19 cellular contexts compared by ENCODE assay signal in the genomic region with DNA sequence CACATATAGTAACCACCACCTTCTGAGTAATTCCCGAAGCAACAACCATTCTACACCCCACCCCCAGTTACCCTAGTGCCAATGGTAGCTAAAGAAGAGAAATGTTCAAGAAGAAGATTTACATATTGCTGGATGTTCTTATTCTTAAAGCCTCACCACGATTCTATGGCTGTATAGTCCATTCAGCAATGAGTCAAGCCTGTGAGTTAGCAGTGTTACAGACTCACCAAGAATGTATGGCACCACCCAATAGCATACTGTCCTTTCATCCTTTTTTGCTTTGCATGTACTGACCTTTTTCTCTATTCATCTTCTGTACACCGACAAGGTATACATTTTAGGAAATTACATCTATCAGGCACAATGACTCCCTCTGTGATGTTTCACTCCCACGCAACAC.
"Had no signal": no experiment of that assay in that cellular context is flagged by ENCODE, and none has a peak within 500 bp of the region (broad histone marks: within the 10 kb centered on the region; RNA-seq: fewer than 3 reads in every experiment).

No MANE protein-coding gene starts in this region.

- H3K4me3 ChIP-seq: gastrocnemius medialis, heart right ventricle, tibial nerve, uterus had no signal

- DNase-seq: activated B cell treated with CpG ODN at 0.5 μM for 24 hours; activated CD4-positive, alpha-beta T cell treated with anti-CD3 and anti-CD28 coated beads, Interleukin-2, amount 10 ng/mL, durations not matched to agents 7 days and 5 days; activated CD8-positive, alpha-beta memory T cell treated with anti-CD3 and anti-CD28 coated beads, Interleukin-2, amount 50 U/mL, for 48 hours; activated gamma-delta T cell; activated T-cell treated with anti-CD3 and anti-CD28 coated beads, Interleukin-2, amount 50 U/mL, for 72 hours; amygdala; cortex of kidney; effector CD4-positive, alpha-beta T cell; gastrocnemius medialis; heart right ventricle; naive B cell; retina; small intestine; stimulated activated CD4-positive, alpha-beta T cell treated with anti-CD3 and anti-CD28 coated beads, Interleukin-4, amount 100 ng/mL, for 24 hours; stimulated activated naive CD4-positive, alpha-beta T cell; substantia nigra; T-helper 2 cell; uterus had no signal
